9 cellular contexts compared by ENCODE assay signal in genomic region chr18:55629136-55629535, GRCh38.
"Had no signal": no experiment of that assay in that cellular context is flagged by ENCODE, and none has a peak within 500 bp of the region (broad histone marks: within the 10 kb centered on the region; RNA-seq: fewer than 3 reads in every experiment).

No MANE protein-coding gene starts in this region.

- H3K9ac ChIP-seq: GM23248 had no signal

- DNase-seq: GM23248, GOT3, H7, HFFc6, IMR-90, KBM-7 had no signal

- H3K27ac Mint-ChIP-seq: HFFc6 had no signal

- H3K9me3 Mint-ChIP-seq: HFFc6 had no signal

- H2AFZ ChIP-seq: GM23248 had no signal

- H3K36me3 ChIP-seq: HAP-1 had no signal

- H3K9me3 ChIP-seq: HAP-1 had no signal

- H3K4me3 ChIP-seq: GM23248, HAP-1 had no signal

- ATAC-seq: HCT116 had no signal

- H3K27ac ChIP-seq: GM23248, HL-60 had no signal

- H3K4me3 Mint-ChIP-seq: HFFc6 had no signal
